21 cellular contexts compared by ENCODE assay signal in genomic region chr1:212451416-212452322, GRCh38.
"Had no signal": no experiment of that assay in that cellular context is flagged by ENCODE, and none has a peak within 500 bp of the region (broad histone marks: within the 10 kb centered on the region; RNA-seq: fewer than 3 reads in every experiment).

No MANE protein-coding gene starts in this region.

- ATAC-seq: body of pancreas, sciatic nerve had no signal

- H3K27ac ChIP-seq: body of pancreas, colonic mucosa, left lung, ovary, VCaP had no signal

- H3K27me3 ChIP-seq: body of pancreas, colonic mucosa, left lung, ovary had no signal

- H3K4me3 ChIP-seq: body of pancreas, colonic mucosa, left lung, ovary had no signal

- H3K36me3 ChIP-seq: colonic mucosa, left lung, ovary had no signal

- DNase-seq: activated CD4-positive, alpha-beta T cell treated with anti-CD3 and anti-CD28 coated beads for 1 hour; activated CD8-positive, alpha-beta memory T cell treated with anti-CD3 and anti-CD28 coated beads for 24 hours; activated naive CD8-positive, alpha-beta T cell treated with anti-CD3 and anti-CD28 coated beads for 36 hours; amniotic stem cell; body of pancreas; central memory CD4-positive, alpha-beta T cell; colonic mucosa; effector CD4-positive, alpha-beta T cell; head of caudate nucleus; kidney; left lung; mammary epithelial cell; naive B cell; ovary; stimulated activated CD8-positive, alpha-beta memory T cell treated with anti-CD3 and anti-CD28 coated beads, Interleukin-4, amount 100 ng/mL, for 48 hours; stimulated activated naive CD4-positive, alpha-beta T cell treated with Interleukin-2 at 50 U/mL for 16 hours; SW 1271; T-helper 2 cell; trophoblast cell had no signal

- H3K9me3 ChIP-seq: body of pancreas, colonic mucosa, left lung, ovary had no signal

- H3K4me1 ChIP-seq: colonic mucosa had no signal
